ENCODE assay signal across 1 cellular context in genomic region chr11:77153276-77154185, GRCh38.
TF ChIP-seq lines count a peak whose summit lies in the region.

No MANE protein-coding gene starts in this region.

TF ChIP-seq in IMR-90, 13 proteins besides CTCF, POLR2A, EP300 and RAD21:
- TF ChIP-seq NFE2L2 (IDR thresholded peaks at IDR 0.05; ENCODE audit: low read depth, low read length) (no peak), CEBPB (IDR thresholded peaks at IDR 0.05; ENCODE audit: low read depth, low read length) (no peak), RFX5 (IDR thresholded peaks at IDR 0.05; ENCODE audit: low read depth, low read length) (no peak), MAZ (IDR thresholded peaks at IDR 0.05; ENCODE audit: borderline replicate concordance, low read depth, low read length) (no peak), MAFK (IDR thresholded peaks at IDR 0.05; ENCODE audit: low read depth, low read length) (no peak), USF2 (IDR thresholded peaks at IDR 0.05; ENCODE audit: low read depth, low read length) (no peak), CHD1 (IDR thresholded peaks at IDR 0.05; ENCODE audit: low read depth, low read length) (no peak), ELK1 (IDR thresholded peaks at IDR 0.05; ENCODE audit: borderline replicate concordance, low read depth, low read length) (no peak), SMC3 (IDR thresholded peaks at IDR 0.05; ENCODE audit: low read depth, low read length) (no peak), BHLHE40 (IDR thresholded peaks at IDR 0.05; ENCODE audit: low read depth, low read length) (no peak)
